18 cellular contexts compared by ENCODE assay signal in genomic region chr1:37575692-37576091, GRCh38. TPM values are rescaled to one million over a fixed set of nuclear protein-coding genes. Genes with fewer than 3 reads are reported as not detected.
A peak's percentile ranks its signal among the peaks of the same experiment; 100 is the strongest.
DNase-seq lines count a peak whose midpoint lies in the region; ATAC-seq lines count a peak whose summit lies in the region.
"Had no signal": no experiment of that assay in that cellular context is flagged by ENCODE, and none has a peak within 500 bp of the region (broad histone marks: within the 10 kb centered on the region; RNA-seq: fewer than 3 reads in every experiment).

No MANE protein-coding gene starts in this region.

- ATAC-seq in activated naive CD4-positive, alpha-beta T cell treated with anti-CD3 and anti-CD28 coated beads, Interleukin-2, amount 50 U/mL, for 72 hours = peak; percentile 22 to 71
- ATAC-seq in stimulated activated naive B cell treated with anti-CD40 and anti-IgM and Interleukin-4, amounts not matched to agents 10 μg/mL and 1 μg/mL and 100 μg/mL, for 72 hours (replicated peaks) = no peak
- ATAC-seq: WTC11 had no signal

- H3K4me3 Mint-ChIP-seq in activated CD4-positive, alpha-beta memory T cell treated with anti-CD3 and anti-CD28 coated beads, Interleukin-2, amount 10 ng/mL, durations not matched to agents 7 days and 5 days = no peak overlapping the region
- no peak overlapping the region for H3K4me3 Mint-ChIP-seq in stimulated activated naive B cell treated with anti-CD40 and anti-IgM and Interleukin-4, amounts not matched to agents 10 μg/mL and 1 μg/mL and 100 μg/mL, for 72 hours
- H3K4me3 Mint-ChIP-seq: type B pancreatic cell, WTC11 had no signal

- no peak for DNase-seq in activated naive CD4-positive, alpha-beta T cell treated with anti-CD3 and anti-CD28 coated beads, Interleukin-2, amount 50 U/mL, for 72 hours (ENCODE audit: low spot score in 2 of 2)
- DNase-seq in activated naive CD4-positive, alpha-beta T cell (lab: John Stamatoyannopoulos, UW) = no peak
- no peak for DNase-seq in activated CD4-positive, alpha-beta memory T cell treated with anti-CD3 and anti-CD28 coated beads, Interleukin-2, amount 10 ng/mL, durations not matched to agents 7 days and 5 days
- DNase-seq in fibroblast of peridontal ligament (ENCODE audit: extremely low read depth) (peak; percentile 39), hepatic stellate cell (ENCODE audit: low spot score) (no peak), NCI-H146 treated with DMSO at 0.1 percent for 48 hours (lab: John Stamatoyannopoulos, UW; ENCODE audit: unreplicated experiment) (no peak)
- DNase-seq in stimulated activated naive B cell treated with anti-CD40 and anti-IgM and Interleukin-4, amounts not matched to agents 10 μg/mL and 1 μg/mL and 100 μg/mL, for 72 hours = no peak
- no peak for DNase-seq in effector CD4-positive, alpha-beta T cell
- DNase-seq: anterior cingulate cortex, COR-L47, GF-D8, Karpas-422, NCI-H146, NCI-H510A, SW 1271 had no signal

- peaks cover 26 to 66% of the 10 kb centered on the region in 2 donors for H3K36me3 Mint-ChIP-seq in activated naive CD4-positive, alpha-beta T cell treated with anti-CD3 and anti-CD28 coated beads, Interleukin-2, amount 50 U/mL, for 72 hours
- H3K36me3 Mint-ChIP-seq in activated CD4-positive, alpha-beta memory T cell treated with anti-CD3 and anti-CD28 coated beads, Interleukin-2, amount 10 ng/mL, durations not matched to agents 7 days and 5 days (ENCODE audit: low read depth) = peaks cover 81% of the 10 kb centered on the region
- peaks cover 41 to 71% of the 10 kb centered on the region in 2 donors for H3K36me3 Mint-ChIP-seq in stimulated activated naive B cell treated with anti-CD40 and anti-IgM and Interleukin-4, amounts not matched to agents 10 μg/mL and 1 μg/mL and 100 μg/mL, for 72 hours

- peak overlapping the region; percentile 49 to 96 for H3K27ac Mint-ChIP-seq in activated naive CD4-positive, alpha-beta T cell treated with anti-CD3 and anti-CD28 coated beads, Interleukin-2, amount 50 U/mL, for 72 hours
- peak overlapping the region; percentile 60 for H3K27ac Mint-ChIP-seq in activated CD4-positive, alpha-beta memory T cell treated with anti-CD3 and anti-CD28 coated beads, Interleukin-2, amount 10 ng/mL, durations not matched to agents 7 days and 5 days
- H3K27ac Mint-ChIP-seq in stimulated activated naive B cell treated with anti-CD40 and anti-IgM and Interleukin-4, amounts not matched to agents 10 μg/mL and 1 μg/mL and 100 μg/mL, for 72 hours = peak overlapping the region; percentile 25
- H3K27ac Mint-ChIP-seq: type B pancreatic cell, WTC11 had no signal

- peaks cover 66% of the 10 kb centered on the region for H3K4me1 Mint-ChIP-seq in activated CD4-positive, alpha-beta memory T cell treated with anti-CD3 and anti-CD28 coated beads, Interleukin-2, amount 10 ng/mL, durations not matched to agents 7 days and 5 days
- peaks cover 5 to 6% of the 10 kb centered on the region in 2 donors for H3K4me1 Mint-ChIP-seq in stimulated activated naive B cell treated with anti-CD40 and anti-IgM and Interleukin-4, amounts not matched to agents 10 μg/mL and 1 μg/mL and 100 μg/mL, for 72 hours
- H3K4me1 Mint-ChIP-seq: WTC11 had no signal

- POLR2A ChIA-PET in activated CD4-positive, alpha-beta memory T cell treated with anti-CD3 and anti-CD28 coated beads, Interleukin-2, amount 10 ng/mL, durations not matched to agents 7 days and 5 days (lab: Charles Lee) = interaction anchor here (1.5 to 2.6 kb wide), 4 partner anchors 20 to 101 kb away, joined by 5 to 12 read pairs (median 7); partner anchors contain the start of genes GNL2, MEAF6, SNIP1 and ZC3H12A

- no peaks in the 10 kb centered on the region for H3K27me3 Mint-ChIP-seq in activated CD4-positive, alpha-beta memory T cell treated with anti-CD3 and anti-CD28 coated beads, Interleukin-2, amount 10 ng/mL, durations not matched to agents 7 days and 5 days
- H3K27me3 Mint-ChIP-seq in stimulated activated naive B cell treated with anti-CD40 and anti-IgM and Interleukin-4, amounts not matched to agents 10 μg/mL and 1 μg/mL and 100 μg/mL, for 72 hours = no peaks in the 10 kb centered on the region
- H3K27me3 Mint-ChIP-seq: type B pancreatic cell had no signal

- no peaks in the 10 kb centered on the region for H3K9me3 Mint-ChIP-seq in activated naive CD4-positive, alpha-beta T cell treated with anti-CD3 and anti-CD28 coated beads, Interleukin-2, amount 50 U/mL, for 72 hours
- H3K9me3 Mint-ChIP-seq in activated CD4-positive, alpha-beta memory T cell treated with anti-CD3 and anti-CD28 coated beads, Interleukin-2, amount 10 ng/mL, durations not matched to agents 7 days and 5 days = no peaks in the 10 kb centered on the region
- no peaks in the 10 kb centered on the region for H3K9me3 Mint-ChIP-seq in stimulated activated naive B cell treated with anti-CD40 and anti-IgM and Interleukin-4, amounts not matched to agents 10 μg/mL and 1 μg/mL and 100 μg/mL, for 72 hours
- H3K9me3 Mint-ChIP-seq: type B pancreatic cell, WTC11 had no signal

- CTCF ChIA-PET in activated CD4-positive, alpha-beta memory T cell treated with anti-CD3 and anti-CD28 coated beads, Interleukin-2, amount 10 ng/mL, durations not matched to agents 7 days and 5 days (lab: Charles Lee) = interaction anchor here (2.3 kb wide), 1 partner anchor 88 kb away, joined by 6 read pairs; no protein-coding TSS in a partner anchor

RNA-seq across cellular contexts. Expression of gene DNALI1, which starts 19.0 kb away (rescaled TPM):
- not detected for total RNA-seq in activated naive CD4-positive, alpha-beta T cell treated with anti-CD3 and anti-CD28 coated beads, Interleukin-2, amount 50 U/mL, for 72 hours
- total RNA-seq in activated CD4-positive, alpha-beta memory T cell treated with anti-CD3 and anti-CD28 coated beads, Interleukin-2, amount 10 ng/mL, durations not matched to agents 7 days and 5 days = under 1 TPM; 0.13 to 0.18 TPM

RNA-seq across cellular contexts. Expression of gene GNL2, which starts 20.0 kb away (rescaled TPM):
- total RNA-seq in activated naive CD4-positive, alpha-beta T cell treated with anti-CD3 and anti-CD28 coated beads, Interleukin-2, amount 50 U/mL, for 72 hours = 10 to 100 TPM; 70.3 to 75.7 TPM
- 10 to 100 TPM; 50.6 to 52.8 TPM for total RNA-seq in activated CD4-positive, alpha-beta memory T cell treated with anti-CD3 and anti-CD28 coated beads, Interleukin-2, amount 10 ng/mL, durations not matched to agents 7 days and 5 days

RNA-seq across cellular contexts. Expression of gene SNIP1, which starts 21.6 kb away (rescaled TPM):
- total RNA-seq in activated naive CD4-positive, alpha-beta T cell treated with anti-CD3 and anti-CD28 coated beads, Interleukin-2, amount 50 U/mL, for 72 hours = 10 to 100 TPM; 22.1 to 29.5 TPM
- total RNA-seq in activated CD4-positive, alpha-beta memory T cell treated with anti-CD3 and anti-CD28 coated beads, Interleukin-2, amount 10 ng/mL, durations not matched to agents 7 days and 5 days = 10 to 100 TPM; 24.2 to 25.9 TPM

RNA-seq across cellular contexts. Expression of gene RSPO1, which starts 59.0 kb away (rescaled TPM):
- total RNA-seq in activated naive CD4-positive, alpha-beta T cell treated with anti-CD3 and anti-CD28 coated beads, Interleukin-2, amount 50 U/mL, for 72 hours = not detected
- not detected for total RNA-seq in activated CD4-positive, alpha-beta memory T cell treated with anti-CD3 and anti-CD28 coated beads, Interleukin-2, amount 10 ng/mL, durations not matched to agents 7 days and 5 days
- total RNA-seq: pulmonary artery endothelial cell had no signal

Comparison
In these comparisons a context has a peak if more than half of its experiments do, and no peak if none do; other contexts are left out.
1. ATAC-seq: peak in activated naive CD4-positive, alpha-beta T cell treated with anti-CD3 and anti-CD28 coated beads, Interleukin-2, amount 50 U/mL, for 72 hours (2 of 2); none in stimulated activated naive B cell treated with anti-CD40 and anti-IgM and Interleukin-4, amounts not matched to agents 10 μg/mL and 1 μg/mL and 100 μg/mL, for 72 hours (0 of 2).
2. Peak in every context shown above with its lines, with median percentiles within 50 percentile points of each other: H3K27ac Mint-ChIP-seq.